1 cellular context compared by ENCODE assay signal in the genomic region with DNA sequence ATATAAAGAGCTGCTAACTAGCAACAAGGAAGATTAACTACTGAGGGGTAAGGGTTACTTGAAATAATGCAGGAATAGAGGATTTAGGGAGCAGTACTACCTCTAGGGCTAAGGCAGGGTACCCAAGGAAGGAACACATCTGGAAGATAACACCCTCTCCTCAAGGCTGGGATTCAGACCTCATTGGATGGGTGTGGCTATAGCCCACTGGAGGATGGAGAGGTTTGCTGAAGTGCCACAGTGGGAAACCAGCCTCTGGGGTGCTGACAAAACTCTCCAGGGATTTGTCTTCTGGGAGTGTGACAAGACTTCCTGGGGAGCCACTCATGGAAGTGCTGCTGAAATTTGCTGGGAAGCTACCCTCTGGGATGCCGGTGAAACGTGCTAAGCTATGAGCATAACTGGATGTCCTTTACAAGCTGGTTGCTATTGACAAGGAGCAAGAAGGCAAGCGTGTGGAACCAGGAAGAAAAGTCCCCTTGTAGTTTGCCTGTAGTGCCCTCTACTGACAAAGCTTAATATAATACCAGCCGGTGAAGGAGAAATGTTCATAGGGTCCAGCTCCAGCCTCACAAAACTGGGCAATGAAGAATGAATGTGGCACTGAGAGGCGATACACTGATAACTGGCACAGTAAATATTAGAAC.
TF ChIP-seq lines count a peak whose summit lies in the region.

No MANE protein-coding gene starts in this region.

TF ChIP-seq in A549, 52 proteins besides CTCF, POLR2A, EP300 and RAD21 (continued from another document):
- TF ChIP-seq, protein P1, sequence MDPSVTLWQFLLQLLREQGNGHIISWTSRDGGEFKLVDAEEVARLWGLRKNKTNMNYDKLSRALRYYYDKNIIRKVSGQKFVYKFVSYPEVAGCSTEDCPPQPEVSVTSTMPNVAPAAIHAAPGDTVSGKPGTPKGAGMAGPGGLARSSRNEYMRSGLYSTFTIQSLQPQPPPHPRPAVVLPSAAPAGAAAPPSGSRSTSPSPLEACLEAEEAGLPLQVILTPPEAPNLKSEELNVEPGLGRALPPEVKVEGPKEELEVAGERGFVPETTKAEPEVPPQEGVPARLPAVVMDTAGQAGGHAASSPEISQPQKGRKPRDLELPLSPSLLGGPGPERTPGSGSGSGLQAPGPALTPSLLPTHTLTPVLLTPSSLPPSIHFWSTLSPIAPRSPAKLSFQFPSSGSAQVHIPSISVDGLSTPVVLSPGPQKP (IDR thresholded peaks at IDR 0.05; ENCODE audit: low read depth, low read length) = no peak
- TF ChIP-seq SREBF2 (IDR thresholded peaks at IDR 0.05) = no peak
- no peak for TF ChIP-seq ESRRA (IDR thresholded peaks at IDR 0.05; ENCODE audit: borderline replicate concordance, low read length)
- no peak for TF ChIP-seq MAX (IDR thresholded peaks at IDR 0.05)
- no peak for TF ChIP-seq HOXB13 (CRISPR knock-in tag; IDR thresholded peaks at IDR 0.05; ENCODE audit: low read depth)
TF ChIP-seq in A549: peak in this region for 0.
